In the genomic region with DNA sequence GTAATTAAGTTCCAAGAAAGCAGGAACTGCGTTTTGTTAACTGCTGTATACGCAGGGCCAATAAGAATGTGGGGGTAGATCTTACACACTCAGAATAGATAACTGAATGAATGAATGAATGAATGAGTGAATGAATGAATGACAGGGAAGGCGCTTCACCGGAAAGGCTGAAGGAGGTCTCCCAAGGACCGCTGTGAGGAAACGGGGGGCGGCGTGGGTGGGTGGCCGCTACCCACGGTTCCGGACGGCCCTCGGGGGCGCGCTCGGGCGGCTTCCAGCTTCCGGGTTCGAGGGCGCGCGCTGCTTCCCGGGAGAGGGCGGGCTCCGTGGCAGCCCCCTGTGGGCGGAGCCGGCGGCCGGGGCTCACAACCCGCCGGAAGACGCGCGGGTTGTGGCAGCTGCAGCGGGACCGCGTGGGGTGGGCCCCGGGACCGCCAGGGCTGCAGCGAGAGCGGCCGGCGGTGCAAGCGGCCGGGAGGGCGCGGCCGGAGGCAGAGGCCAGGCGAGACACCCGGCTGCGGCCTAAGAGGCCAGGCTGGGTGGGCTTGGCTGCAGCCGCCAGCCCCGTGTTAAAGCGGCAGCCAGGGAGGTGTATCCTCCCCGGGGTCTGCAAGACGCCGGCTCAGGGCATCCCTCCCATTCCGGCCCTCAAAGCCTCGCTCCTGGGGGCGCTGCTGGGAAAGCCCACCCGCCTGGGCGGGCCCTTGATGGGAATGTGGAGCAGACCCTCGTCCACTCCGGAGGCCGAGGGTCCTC, we compare ENCODE assay signal across 1 cellular context.
TF ChIP-seq lines count a peak whose summit lies in the region.

TSS of gene ZFP69 (plus strand) at position 367 of the 756 bp plus-strand sequence. CDS start 2,072 bp downstream, outside the sequence.

TF ChIP-seq in WTC11, 78 proteins besides CTCF, POLR2A, EP300 and RAD21 (continued from another document and continues in another):
- peak; percentile 84; the same call in 1 of the 2 replicates for TF ChIP-seq ARID4B (CRISPR knock-in tag; IDR thresholded peaks at IDR 0.05; ENCODE audit: borderline replicate concordance)
- peak; percentile 82 for TF ChIP-seq SP1 (CRISPR knock-in tag; conservative IDR thresholded peaks at IDR 0.05)
- no peak for TF ChIP-seq TCF7 (CRISPR knock-in tag; IDR thresholded peaks at IDR 0.05; ENCODE audit: low read depth)
- TF ChIP-seq ZMAT4 (CRISPR knock-in tag; IDR thresholded peaks at IDR 0.05) = no peak
- no peak for TF ChIP-seq USF2 (CRISPR knock-in tag; IDR thresholded peaks at IDR 0.05)
- no peak for TF ChIP-seq IRF2 (CRISPR knock-in tag; IDR thresholded peaks at IDR 0.05; ENCODE audit: borderline replicate concordance, low read depth)
- 0 out of 2 replicates have a peak, but pooled peaks have one; percentile 41 for TF ChIP-seq KAT7 (CRISPR knock-in tag; IDR thresholded peaks at IDR 0.05; ENCODE audit: borderline replicate concordance)
- TF ChIP-seq ZNF263 (CRISPR knock-in tag; IDR thresholded peaks at IDR 0.05; ENCODE audit: low read depth) = no peak
- no peak for TF ChIP-seq JAZF1 (CRISPR knock-in tag; IDR thresholded peaks at IDR 0.05)
- TF ChIP-seq, protein P1, sequence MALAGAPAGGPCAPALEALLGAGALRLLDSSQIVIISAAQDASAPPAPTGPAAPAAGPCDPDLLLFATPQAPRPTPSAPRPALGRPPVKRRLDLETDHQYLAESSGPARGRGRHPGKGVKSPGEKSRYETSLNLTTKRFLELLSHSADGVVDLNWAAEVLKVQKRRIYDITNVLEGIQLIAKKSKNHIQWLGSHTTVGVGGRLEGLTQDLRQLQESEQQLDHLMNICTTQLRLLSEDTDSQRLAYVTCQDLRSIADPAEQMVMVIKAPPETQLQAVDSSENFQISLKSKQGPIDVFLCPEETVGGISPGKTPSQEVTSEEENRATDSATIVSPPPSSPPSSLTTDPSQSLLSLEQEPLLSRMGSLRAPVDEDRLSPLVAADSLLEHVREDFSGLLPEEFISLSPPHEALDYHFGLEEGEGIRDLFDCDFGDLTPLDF (CRISPR knock-in tag; IDR thresholded peaks at IDR 0.05) = no peak
- TF ChIP-seq, protein P2, sequence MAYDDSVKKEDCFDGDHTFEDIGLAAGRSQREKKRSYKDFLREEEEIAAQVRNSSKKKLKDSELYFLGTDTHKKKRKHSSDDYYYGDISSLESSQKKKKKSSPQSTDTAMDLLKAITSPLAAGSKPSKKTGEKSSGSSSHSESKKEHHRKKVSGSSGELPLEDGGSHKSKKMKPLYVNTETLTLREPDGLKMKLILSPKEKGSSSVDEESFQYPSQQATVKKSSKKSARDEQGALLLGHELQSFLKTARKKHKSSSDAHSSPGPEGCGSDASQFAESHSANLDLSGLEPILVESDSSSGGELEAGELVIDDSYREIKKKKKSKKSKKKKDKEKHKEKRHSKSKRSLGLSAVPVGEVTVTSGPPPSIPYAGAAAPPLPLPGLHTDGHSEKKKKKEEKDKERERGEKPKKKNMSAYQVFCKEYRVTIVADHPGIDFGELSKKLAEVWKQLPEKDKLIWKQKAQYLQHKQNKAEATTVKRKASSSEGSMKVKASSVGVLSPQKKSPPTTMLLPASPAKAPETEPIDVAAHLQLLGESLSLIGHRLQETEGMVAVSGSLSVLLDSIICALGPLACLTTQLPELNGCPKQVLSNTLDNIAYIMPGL (CRISPR knock-in tag; IDR thresholded peaks at IDR 0.05) = peak; percentile 52
- no peak for TF ChIP-seq NR2C2 (CRISPR knock-in tag; IDR thresholded peaks at IDR 0.05)
- TF ChIP-seq NFATC4 (CRISPR knock-in tag; IDR thresholded peaks at IDR 0.05) = no peak
- no peak for TF ChIP-seq OVOL2 (CRISPR knock-in tag; IDR thresholded peaks at IDR 0.05; ENCODE audit: borderline replicate concordance)
- peak; percentile 53 for TF ChIP-seq ETV6 (CRISPR knock-in tag; IDR thresholded peaks at IDR 0.05)
- no peak for TF ChIP-seq FOXJ3 (CRISPR knock-in tag; IDR thresholded peaks at IDR 0.05; ENCODE audit: borderline replicate concordance)
- no peak for TF ChIP-seq ZNF425 (CRISPR knock-in tag; conservative IDR thresholded peaks at IDR 0.05)
- TF ChIP-seq ATF1 (CRISPR knock-in tag; IDR thresholded peaks at IDR 0.05) = no peak
- TF ChIP-seq GABPB1 (CRISPR knock-in tag; IDR thresholded peaks at IDR 0.05) = no peak; the same call in 1 of the 2 replicates
- TF ChIP-seq, protein P3, sequence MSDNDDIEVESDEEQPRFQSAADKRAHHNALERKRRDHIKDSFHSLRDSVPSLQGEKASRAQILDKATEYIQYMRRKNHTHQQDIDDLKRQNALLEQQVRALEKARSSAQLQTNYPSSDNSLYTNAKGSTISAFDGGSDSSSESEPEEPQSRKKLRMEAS (CRISPR knock-in tag; IDR thresholded peaks at IDR 0.05) = peak; percentile 52
- TF ChIP-seq MXD4 (CRISPR knock-in tag; IDR thresholded peaks at IDR 0.05; ENCODE audit: borderline replicate concordance) = no peak
- TF ChIP-seq NFE2L1 (CRISPR knock-in tag; IDR thresholded peaks at IDR 0.05) = no peak; the same call in 1 of the 2 replicates
- TF ChIP-seq PRRX2 (CRISPR knock-in tag; IDR thresholded peaks at IDR 0.05) = no peak
- TF ChIP-seq SMAD4 (CRISPR knock-in tag; IDR thresholded peaks at IDR 0.05) = no peak
- TF ChIP-seq, protein P4, sequence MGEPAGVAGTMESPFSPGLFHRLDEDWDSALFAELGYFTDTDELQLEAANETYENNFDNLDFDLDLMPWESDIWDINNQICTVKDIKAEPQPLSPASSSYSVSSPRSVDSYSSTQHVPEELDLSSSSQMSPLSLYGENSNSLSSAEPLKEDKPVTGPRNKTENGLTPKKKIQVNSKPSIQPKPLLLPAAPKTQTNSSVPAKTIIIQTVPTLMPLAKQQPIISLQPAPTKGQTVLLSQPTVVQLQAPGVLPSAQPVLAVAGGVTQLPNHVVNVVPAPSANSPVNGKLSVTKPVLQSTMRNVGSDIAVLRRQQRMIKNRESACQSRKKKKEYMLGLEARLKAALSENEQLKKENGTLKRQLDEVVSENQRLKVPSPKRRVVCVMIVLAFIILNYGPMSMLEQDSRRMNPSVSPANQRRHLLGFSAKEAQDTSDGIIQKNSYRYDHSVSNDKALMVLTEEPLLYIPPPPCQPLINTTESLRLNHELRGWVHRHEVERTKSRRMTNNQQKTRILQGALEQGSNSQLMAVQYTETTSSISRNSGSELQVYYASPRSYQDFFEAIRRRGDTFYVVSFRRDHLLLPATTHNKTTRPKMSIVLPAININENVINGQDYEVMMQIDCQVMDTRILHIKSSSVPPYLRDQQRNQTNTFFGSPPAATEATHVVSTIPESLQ (CRISPR knock-in tag; IDR thresholded peaks at IDR 0.05) = no peak
- TF ChIP-seq, protein P5, sequence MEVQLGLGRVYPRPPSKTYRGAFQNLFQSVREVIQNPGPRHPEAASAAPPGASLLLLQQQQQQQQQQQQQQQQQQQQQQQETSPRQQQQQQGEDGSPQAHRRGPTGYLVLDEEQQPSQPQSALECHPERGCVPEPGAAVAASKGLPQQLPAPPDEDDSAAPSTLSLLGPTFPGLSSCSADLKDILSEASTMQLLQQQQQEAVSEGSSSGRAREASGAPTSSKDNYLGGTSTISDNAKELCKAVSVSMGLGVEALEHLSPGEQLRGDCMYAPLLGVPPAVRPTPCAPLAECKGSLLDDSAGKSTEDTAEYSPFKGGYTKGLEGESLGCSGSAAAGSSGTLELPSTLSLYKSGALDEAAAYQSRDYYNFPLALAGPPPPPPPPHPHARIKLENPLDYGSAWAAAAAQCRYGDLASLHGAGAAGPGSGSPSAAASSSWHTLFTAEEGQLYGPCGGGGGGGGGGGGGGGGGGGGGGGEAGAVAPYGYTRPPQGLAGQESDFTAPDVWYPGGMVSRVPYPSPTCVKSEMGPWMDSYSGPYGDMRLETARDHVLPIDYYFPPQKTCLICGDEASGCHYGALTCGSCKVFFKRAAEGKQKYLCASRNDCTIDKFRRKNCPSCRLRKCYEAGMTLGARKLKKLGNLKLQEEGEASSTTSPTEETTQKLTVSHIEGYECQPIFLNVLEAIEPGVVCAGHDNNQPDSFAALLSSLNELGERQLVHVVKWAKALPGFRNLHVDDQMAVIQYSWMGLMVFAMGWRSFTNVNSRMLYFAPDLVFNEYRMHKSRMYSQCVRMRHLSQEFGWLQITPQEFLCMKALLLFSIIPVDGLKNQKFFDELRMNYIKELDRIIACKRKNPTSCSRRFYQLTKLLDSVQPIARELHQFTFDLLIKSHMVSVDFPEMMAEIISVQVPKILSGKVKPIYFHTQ (CRISPR knock-in tag; IDR thresholded peaks at IDR 0.05) = no peak
- no peak for TF ChIP-seq SMAD3 (CRISPR knock-in tag; IDR thresholded peaks at IDR 0.05; ENCODE audit: borderline replicate concordance)
- peak; percentile 85; the same call in 1 of the 2 replicates for TF ChIP-seq ZNF219 (CRISPR knock-in tag; IDR thresholded peaks at IDR 0.05; ENCODE audit: borderline replicate concordance)
- TF ChIP-seq, protein P6, sequence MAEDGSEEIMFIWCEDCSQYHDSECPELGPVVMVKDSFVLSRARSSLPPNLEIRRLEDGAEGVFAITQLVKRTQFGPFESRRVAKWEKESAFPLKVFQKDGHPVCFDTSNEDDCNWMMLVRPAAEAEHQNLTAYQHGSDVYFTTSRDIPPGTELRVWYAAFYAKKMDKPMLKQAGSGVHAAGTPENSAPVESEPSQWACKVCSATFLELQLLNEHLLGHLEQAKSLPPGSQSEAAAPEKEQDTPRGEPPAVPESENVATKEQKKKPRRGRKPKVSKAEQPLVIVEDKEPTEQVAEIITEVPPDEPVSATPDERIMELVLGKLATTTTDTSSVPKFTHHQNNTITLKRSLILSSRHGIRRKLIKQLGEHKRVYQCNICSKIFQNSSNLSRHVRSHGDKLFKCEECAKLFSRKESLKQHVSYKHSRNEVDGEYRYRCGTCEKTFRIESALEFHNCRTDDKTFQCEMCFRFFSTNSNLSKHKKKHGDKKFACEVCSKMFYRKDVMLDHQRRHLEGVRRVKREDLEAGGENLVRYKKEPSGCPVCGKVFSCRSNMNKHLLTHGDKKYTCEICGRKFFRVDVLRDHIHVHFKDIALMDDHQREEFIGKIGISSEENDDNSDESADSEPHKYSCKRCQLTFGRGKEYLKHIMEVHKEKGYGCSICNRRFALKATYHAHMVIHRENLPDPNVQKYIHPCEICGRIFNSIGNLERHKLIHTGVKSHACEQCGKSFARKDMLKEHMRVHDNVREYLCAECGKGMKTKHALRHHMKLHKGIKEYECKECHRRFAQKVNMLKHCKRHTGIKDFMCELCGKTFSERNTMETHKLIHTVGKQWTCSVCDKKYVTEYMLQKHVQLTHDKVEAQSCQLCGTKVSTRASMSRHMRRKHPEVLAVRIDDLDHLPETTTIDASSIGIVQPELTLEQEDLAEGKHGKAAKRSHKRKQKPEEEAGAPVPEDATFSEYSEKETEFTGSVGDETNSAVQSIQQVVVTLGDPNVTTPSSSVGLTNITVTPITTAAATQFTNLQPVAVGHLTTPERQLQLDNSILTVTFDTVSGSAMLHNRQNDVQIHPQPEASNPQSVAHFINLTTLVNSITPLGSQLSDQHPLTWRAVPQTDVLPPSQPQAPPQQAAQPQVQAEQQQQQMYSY (CRISPR knock-in tag; IDR thresholded peaks at IDR 0.05) = no peak
